In genomic region chr5:180918380-180918779, GRCh38 we compare ENCODE assay signal across 8 cellular contexts. TPM values are rescaled to one million over a fixed set of nuclear protein-coding genes. Genes with fewer than 3 reads are reported as not detected.
"Had no signal": no experiment of that assay in that cellular context is flagged by ENCODE, and none has a peak within 500 bp of the region (broad histone marks: within the 10 kb centered on the region; RNA-seq: fewer than 3 reads in every experiment).

No MANE protein-coding gene starts in this region.

- FAIRE-seq: H1, H54, HTR-8/SVneo had no signal

- H2AFZ ChIP-seq: GM23338 had no signal

- H3K4me2 ChIP-seq: GM23338 had no signal

- H3K27ac Mint-ChIP-seq: GM23338, H9 had no signal

- H3K4me3 ChIP-seq: GM23338 had no signal

- DNase-seq: H9, HCEC 1CT, IMR-90, KBM-7 had no signal

- ATAC-seq: GM23338 had no signal

- H3K4me3 Mint-ChIP-seq: GM23338, H9 had no signal

RNA-seq across cellular contexts. Expression of gene BTNL8, which starts 19.4 kb away (rescaled TPM):
- total RNA-seq: GM23338, IMR-90 had no signal
- polyA plus RNA-seq: IMR-90 had no signal
